14 cellular contexts compared by ENCODE assay signal in genomic region chr2:18849841-18850578, GRCh38.
A peak's percentile ranks its signal among the peaks of the same experiment; 100 is the strongest.
DNase-seq lines count a peak whose midpoint lies in the region; ATAC-seq, FAIRE-seq and TF ChIP-seq lines count a peak whose summit lies in the region.
"Had no signal": no experiment of that assay in that cellular context is flagged by ENCODE, and none has a peak within 500 bp of the region (broad histone marks: within the 10 kb centered on the region; RNA-seq: fewer than 3 reads in every experiment).

No MANE protein-coding gene starts in this region.

- no peak for FAIRE-seq in HTR-8/SVneo (lab: Jason Lieb, UNC)
- FAIRE-seq: endometrium had no signal

- no peak for TF ChIP-seq CTCF in osteocyte (IDR thresholded peaks at IDR 0.05)

- no peak overlapping the region for H3K4me3 Mint-ChIP-seq in osteocyte (ENCODE audit: unreplicated experiment)

- H3K4me1 Mint-ChIP-seq in osteocyte (ENCODE audit: unreplicated experiment) = no peaks in the 10 kb centered on the region

- H3K36me3 Mint-ChIP-seq in osteocyte (ENCODE audit: unreplicated experiment) = no peaks in the 10 kb centered on the region

- no peaks in the 10 kb centered on the region for H3K27me3 Mint-ChIP-seq in osteocyte (ENCODE audit: unreplicated experiment)

- no peak for TF ChIP-seq POLR2A in GM18505 (IDR thresholded peaks at IDR 0.05; ENCODE audit: borderline replicate concordance, extremely low read depth, insufficient read depth, insufficient read length)

- no peak for DNase-seq in NK-92 treated with Interleukin-12 subunit alpha and Interleukin-12 subunit beta, amount 100 ng/mL, for 24 hours (lab: John Stamatoyannopoulos, UW)
- no peak for DNase-seq in HTR-8/SVneo (ENCODE audit: insufficient read length, low spot score)
- DNase-seq in osteocyte (ENCODE audit: extremely low spot score, unreplicated experiment) = no peak
- no peak for DNase-seq in A172 (ENCODE audit: low spot score)
- DNase-seq: activated CD4-positive, CD25-positive, alpha-beta regulatory T cell; AML-193; heart left ventricle; MV-4-11; NCI-H526 treated with DMSO at 0.1 percent for 48 hours had no signal

- no peak overlapping the region for H3K27ac Mint-ChIP-seq in osteocyte (ENCODE audit: unreplicated experiment)

- H3K9me3 Mint-ChIP-seq in osteocyte (ENCODE audit: unreplicated experiment) = no peaks in the 10 kb centered on the region

- ATAC-seq in GM18505 (IDR thresholded peaks at IDR 0.05; ENCODE audit: unreplicated experiment) = peak; percentile 99
- peak; percentile 81 for ATAC-seq in GM21381 (IDR thresholded peaks at IDR 0.05; ENCODE audit: unreplicated experiment)
- ATAC-seq in HG02970 (IDR thresholded peaks at IDR 0.05; ENCODE audit: low FRiP score, unreplicated experiment) = peak; percentile 59
- ATAC-seq in HG03575 (IDR thresholded peaks at IDR 0.05; ENCODE audit: extremely low read depth, insufficient number of reproducible peaks, low FRiP score, unreplicated experiment) = peak; percentile 73
- ATAC-seq: heart left ventricle had no signal
